31 cellular contexts compared by ENCODE assay signal in genomic region chr13:94928127-94928526, GRCh38.
"Had no signal": no experiment of that assay in that cellular context is flagged by ENCODE, and none has a peak within 500 bp of the region (broad histone marks: within the 10 kb centered on the region; RNA-seq: fewer than 3 reads in every experiment).

No MANE protein-coding gene starts in this region.

- H3K27ac ChIP-seq: neutrophil, ovary, parathyroid adenoma, psoas muscle, right lobe of liver, sigmoid colon, suprapubic skin, testis, tibial artery, transverse colon, upper lobe of right lung, uterus had no signal

- H3K27ac Mint-ChIP-seq: naive thymus-derived CD8-positive, alpha-beta T cell; natural killer cell treated with Interleukin-12 subunit alpha and Interleukin-12 subunit beta and Interleukin-15 and Interleukin-18, amount 100 ng/mL, for 72 hours; nephron progenitor cell; progenitor cell of endocrine pancreas; stimulated activated effector memory CD8-positive, alpha-beta T cell treated with anti-CD3 and anti-CD28 coated beads, Interleukin-12 subunit alpha, Interleukin-12 subunit beta, amount 100 ng/mL, for 72 hours; stimulated activated naive B cell treated with anti-CD40 and anti-IgM and Interleukin-4, amounts not matched to agents 10 μg/mL and 1 μg/mL and 100 μg/mL, for 72 hours; stimulated activated naive CD8-positive, alpha-beta T cell treated with anti-CD3 and anti-CD28 coated beads, Interleukin-15, amount 100 ng/mL, for 72 hours; type B pancreatic cell had no signal

- H3K4me1 Mint-ChIP-seq: naive thymus-derived CD8-positive, alpha-beta T cell; nephron progenitor cell; neural crest cell; stimulated activated effector memory CD8-positive, alpha-beta T cell treated with anti-CD3 and anti-CD28 coated beads, Interleukin-12 subunit alpha, Interleukin-12 subunit beta, amount 100 ng/mL, for 72 hours; stimulated activated naive B cell treated with anti-CD40 and anti-IgM and Interleukin-4, amounts not matched to agents 10 μg/mL and 1 μg/mL and 100 μg/mL, for 72 hours; stimulated activated naive CD8-positive, alpha-beta T cell treated with anti-CD3 and anti-CD28 coated beads, Interleukin-15, amount 100 ng/mL, for 72 hours had no signal

- H3K4me3 Mint-ChIP-seq: naive thymus-derived CD8-positive, alpha-beta T cell; natural killer cell treated with Interleukin-12 subunit alpha and Interleukin-12 subunit beta and Interleukin-15 and Interleukin-18, amount 100 ng/mL, for 72 hours; nephron progenitor cell; neural crest cell; stimulated activated effector memory CD8-positive, alpha-beta T cell treated with anti-CD3 and anti-CD28 coated beads, Interleukin-12 subunit alpha, Interleukin-12 subunit beta, amount 100 ng/mL, for 72 hours; stimulated activated naive B cell treated with anti-CD40 and anti-IgM and Interleukin-4, amounts not matched to agents 10 μg/mL and 1 μg/mL and 100 μg/mL, for 72 hours; stimulated activated naive CD8-positive, alpha-beta T cell treated with anti-CD3 and anti-CD28 coated beads, Interleukin-15, amount 100 ng/mL, for 72 hours; type B pancreatic cell had no signal

- H3K27me3 Mint-ChIP-seq: natural killer cell treated with Interleukin-12 subunit alpha and Interleukin-12 subunit beta and Interleukin-15 and Interleukin-18, amount 100 ng/mL, for 72 hours; progenitor cell of endocrine pancreas; stimulated activated naive B cell treated with anti-CD40 and anti-IgM and Interleukin-4, amounts not matched to agents 10 μg/mL and 1 μg/mL and 100 μg/mL, for 72 hours had no signal

- H2AFZ ChIP-seq: parathyroid adenoma had no signal

- H3K9me3 Mint-ChIP-seq: stimulated activated effector memory CD8-positive, alpha-beta T cell treated with anti-CD3 and anti-CD28 coated beads, Interleukin-12 subunit alpha, Interleukin-12 subunit beta, amount 100 ng/mL, for 72 hours had no signal

- H3K79me2 ChIP-seq: parathyroid adenoma had no signal

- H3K36me3 Mint-ChIP-seq: stimulated activated effector memory CD8-positive, alpha-beta T cell treated with anti-CD3 and anti-CD28 coated beads, Interleukin-12 subunit alpha, Interleukin-12 subunit beta, amount 100 ng/mL, for 72 hours; stimulated activated naive B cell treated with anti-CD40 and anti-IgM and Interleukin-4, amounts not matched to agents 10 μg/mL and 1 μg/mL and 100 μg/mL, for 72 hours; type B pancreatic cell had no signal

- H3K36me3 ChIP-seq: neutrophil, ovary, right lobe of liver, sigmoid colon, suprapubic skin, tibial artery, transverse colon, upper lobe of right lung, uterus had no signal

- H3K27me3 ChIP-seq: neutrophil, ovary, right lobe of liver, sigmoid colon, suprapubic skin, testis, tibial artery, transverse colon, upper lobe of right lung, uterus had no signal

- ATAC-seq: naive thymus-derived CD8-positive, alpha-beta T cell; natural killer cell treated with Interleukin-12 subunit alpha and Interleukin-12 subunit beta and Interleukin-15 and Interleukin-18, amount 100 ng/mL, for 72 hours; psoas muscle; right cardiac atrium; right lobe of liver; stimulated activated effector memory CD8-positive, alpha-beta T cell treated with anti-CD3 and anti-CD28 coated beads, Interleukin-12 subunit alpha, Interleukin-12 subunit beta, amount 100 ng/mL, for 72 hours; stimulated activated naive B cell treated with anti-CD40 and anti-IgM and Interleukin-4, amounts not matched to agents 10 μg/mL and 1 μg/mL and 100 μg/mL, for 72 hours; stimulated activated naive CD8-positive, alpha-beta T cell treated with anti-CD3 and anti-CD28 coated beads, Interleukin-15, amount 100 ng/mL, for 72 hours; stimulated activated naive CD8-positive, alpha-beta T cell treated with anti-CD3 and anti-CD28 coated beads, Interleukin-15, Interleukin-2, amounts not matched to agents 100 U/mL and 50 U/mL, for 24 hours; upper lobe of right lung had no signal

- H3K4me3 ChIP-seq: ovary, psoas muscle, right lobe of liver, sigmoid colon, suprapubic skin, testis, tibial artery, transverse colon, upper lobe of right lung, uterus had no signal

- DNase-seq: naive thymus-derived CD8-positive, alpha-beta T cell; nephron progenitor cell; nucleus accumbens; ovary; posterior cingulate gyrus; psoas muscle; right cardiac atrium; right lobe of liver; sigmoid colon; small intestine; stimulated activated CD4-positive, alpha-beta T cell treated with anti-CD3 and anti-CD28 coated beads, Interleukin-15, amount 100 ng/mL, for 24 hours; stimulated activated CD4-positive, alpha-beta T cell treated with anti-CD3 and anti-CD28 coated beads, Interleukin-2, amount 100 ng/mL, for 24 hours; stimulated activated CD4-positive, alpha-beta T cell treated with anti-CD3 and anti-CD28 coated beads, Interleukin-2, amount 100 ng/mL, for 48 hours; stimulated activated CD4-positive, alpha-beta T cell treated with anti-CD3 and anti-CD28 coated beads, Interleukin-4, amount 100 ng/mL, for 24 hours; stimulated activated naive B cell treated with anti-CD40 and anti-IgM and Interleukin-4, amounts not matched to agents 10 μg/mL and 1 μg/mL and 100 μg/mL, for 72 hours; stimulated activated naive CD8-positive, alpha-beta T cell treated with anti-CD3 and anti-CD28 coated beads, Interleukin-15, amount 100 ng/mL, for 72 hours; stimulated activated naive CD8-positive, alpha-beta T cell treated with anti-CD3 and anti-CD28 coated beads, Interleukin-15, Interleukin-2, amounts not matched to agents 100 U/mL and 50 U/mL, for 24 hours; substantia nigra; testis; tibial artery; transverse colon; upper lobe of right lung; uterus had no signal

- H3K4me1 ChIP-seq: parathyroid adenoma, psoas muscle, right lobe of liver, sigmoid colon, suprapubic skin, testis, tibial artery, transverse colon, upper lobe of right lung, uterus had no signal
